ENCODE assay signal across 1 cellular context in genomic region chr1:9371951-9372350, GRCh38.
TF ChIP-seq lines count a peak whose summit lies in the region.

No MANE protein-coding gene starts in this region.

TF ChIP-seq in IMR-90, 13 proteins besides CTCF, POLR2A, EP300 and RAD21:
- TF ChIP-seq SMC3 (IDR thresholded peaks at IDR 0.05; ENCODE audit: low read depth, low read length) (no peak), MAZ (IDR thresholded peaks at IDR 0.05; ENCODE audit: borderline replicate concordance, low read depth, low read length) (no peak), USF2 (IDR thresholded peaks at IDR 0.05; ENCODE audit: low read depth, low read length) (no peak), FOS (IDR thresholded peaks at IDR 0.05; ENCODE audit: low read depth, low read length) (no peak), CEBPB (IDR thresholded peaks at IDR 0.05; ENCODE audit: low read depth, low read length) (no peak), NFE2L2 (IDR thresholded peaks at IDR 0.05; ENCODE audit: low read depth, low read length) (no peak), ELK1 (IDR thresholded peaks at IDR 0.05; ENCODE audit: borderline replicate concordance, low read depth, low read length) (no peak), RFX5 (IDR thresholded peaks at IDR 0.05; ENCODE audit: low read depth, low read length) (no peak), CHD1 (IDR thresholded peaks at IDR 0.05; ENCODE audit: low read depth, low read length) (no peak), MAFK (IDR thresholded peaks at IDR 0.05; ENCODE audit: low read depth, low read length) (no peak), BHLHE40 (IDR thresholded peaks at IDR 0.05; ENCODE audit: low read depth, low read length) (no peak), MXI1 (IDR thresholded peaks at IDR 0.05; ENCODE audit: borderline replicate concordance, low read depth, low read length) (no peak), RCOR1 (IDR thresholded peaks at IDR 0.05; ENCODE audit: insufficient replicate concordance, low read length) (no peak)
